Comparison of ENCODE assay signal across 8 cellular contexts in the genomic region with DNA sequence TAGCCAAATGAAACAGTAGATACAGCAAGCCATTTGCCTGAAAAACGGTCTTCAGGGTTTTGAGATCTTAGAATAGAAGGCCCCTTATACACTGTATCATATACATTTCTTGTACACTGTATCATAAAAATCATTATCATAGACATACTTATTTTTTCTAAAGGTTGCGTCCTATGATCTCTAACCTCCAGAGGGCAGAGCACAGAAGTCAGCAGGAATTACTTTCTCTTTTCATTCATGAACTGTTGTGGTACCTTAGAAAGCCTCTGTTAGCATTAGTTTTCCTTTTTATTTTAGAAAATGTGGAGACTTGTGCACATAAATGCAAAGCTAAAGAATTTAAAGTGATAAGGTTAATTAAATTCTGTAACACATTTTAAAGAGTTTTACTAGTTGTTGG.
DNase-seq lines count a peak whose midpoint lies in the region; ATAC-seq and TF ChIP-seq lines count a peak whose summit lies in the region.

No MANE protein-coding gene starts in this region.

- CTCF ChIA-PET in activated CD4-positive, alpha-beta T cell treated with anti-CD3 and anti-CD28 coated beads for 36 hours (lab: Charles Lee), result interaction anchor here (1.1 to 2.1 kb wide), 5 partner anchors 14 to 303 kb away, joined by 3 to 7 read pairs (median 3); no protein-coding TSS in a partner anchor

- H3K4me3 Mint-ChIP-seq in activated CD4-positive, alpha-beta T cell treated with anti-CD3 and anti-CD28 coated beads for 36 hours, result no peak overlapping the region
- H3K4me3 Mint-ChIP-seq in osteocyte (ENCODE audit: unreplicated experiment), result no peak overlapping the region

- peak; percentile 21 for TF ChIP-seq CTCF in osteocyte (IDR thresholded peaks at IDR 0.05)

- peak; percentile 55 for ATAC-seq in activated CD4-positive, alpha-beta T cell treated with anti-CD3 and anti-CD28 coated beads for 36 hours
- ATAC-seq in HG02884 (IDR thresholded peaks at IDR 0.05; ENCODE audit: unreplicated experiment), result peak; percentile 78

- H3K27ac Mint-ChIP-seq in activated CD4-positive, alpha-beta T cell treated with anti-CD3 and anti-CD28 coated beads for 36 hours, result no peak overlapping the region
- no peak overlapping the region for H3K27ac Mint-ChIP-seq in osteocyte (ENCODE audit: unreplicated experiment)

- DNase-seq in activated CD4-positive, alpha-beta T cell treated with anti-CD3 and anti-CD28 coated beads for 36 hours, result no peak
- no peak for DNase-seq in activated CD4-positive, alpha-beta T cell treated with anti-CD3 and anti-CD28 coated beads for 4 hours
- peak; percentile 37 for DNase-seq in RKO (ENCODE audit: low spot score)
- DNase-seq in osteocyte (ENCODE audit: extremely low spot score, unreplicated experiment), result no peak
- DNase-seq in activated CD4-positive, CD25-positive, alpha-beta regulatory T cell (lab: John Stamatoyannopoulos, UW), result no peak
- no peak for DNase-seq in activated CD4-positive, CD25-positive, alpha-beta regulatory T cell treated with anti-CD3 and anti-CD28 coated beads, Interleukin-2, amount 50 U/mL, for 72 hours
- no peak for DNase-seq in NCI-H2196 treated with DMSO at 0.1 percent for 48 hours (lab: John Stamatoyannopoulos, UW; ENCODE audit: unreplicated experiment)

- peaks cover 18% of the 10 kb centered on the region for H3K4me1 Mint-ChIP-seq in activated CD4-positive, alpha-beta T cell treated with anti-CD3 and anti-CD28 coated beads for 36 hours
- peaks cover 16% of the 10 kb centered on the region for H3K4me1 Mint-ChIP-seq in osteocyte (ENCODE audit: unreplicated experiment)

- intact Hi-C loops in activated CD4-positive, alpha-beta T cell treated with anti-CD3 and anti-CD28 coated beads for 36 hours (cut with DNase I, micrococcal nuclease), result loop anchor here in 1 of 2 experiments (5.0 kb wide), 1 partner anchor 87 kb away; no protein-coding TSS in a partner anchor

- peaks cover 51% of the 10 kb centered on the region for H3K36me3 Mint-ChIP-seq in activated CD4-positive, alpha-beta T cell treated with anti-CD3 and anti-CD28 coated beads for 36 hours (ENCODE audit: low read depth)
- peaks cover 19% of the 10 kb centered on the region for H3K36me3 Mint-ChIP-seq in osteocyte (ENCODE audit: unreplicated experiment)

- H3K27me3 Mint-ChIP-seq in activated CD4-positive, alpha-beta T cell treated with anti-CD3 and anti-CD28 coated beads for 36 hours, result no peaks in the 10 kb centered on the region
- no peaks in the 10 kb centered on the region for H3K27me3 Mint-ChIP-seq in osteocyte (ENCODE audit: unreplicated experiment)

- POLR2A ChIA-PET in activated CD4-positive, alpha-beta T cell treated with anti-CD3 and anti-CD28 coated beads for 36 hours (lab: Charles Lee), result no interaction called here

- no peaks in the 10 kb centered on the region for H3K9me3 Mint-ChIP-seq in activated CD4-positive, alpha-beta T cell treated with anti-CD3 and anti-CD28 coated beads for 36 hours (ENCODE audit: low read depth)
- no peaks in the 10 kb centered on the region for H3K9me3 Mint-ChIP-seq in osteocyte (ENCODE audit: unreplicated experiment)
